In genomic region chr6:141677598-141678211, GRCh38 we compare ENCODE assay signal across 8 cellular contexts.
DNase-seq lines count a peak whose midpoint lies in the region; TF ChIP-seq lines count a peak whose summit lies in the region.

No MANE protein-coding gene starts in this region.

- no peaks in the 10 kb centered on the region for H3K4me1 Mint-ChIP-seq in nephron progenitor cell
- H3K4me1 Mint-ChIP-seq in activated naive CD8-positive, alpha-beta T cell treated with anti-CD3 and anti-CD28 coated beads for 36 hours, result no peaks in the 10 kb centered on the region

- no peaks in the 10 kb centered on the region for H3K36me3 ChIP-seq in brain microvascular endothelial cell (replicated peaks)

- no peak overlapping the region for H3K27ac ChIP-seq in brain microvascular endothelial cell

- in situ Hi-C loops in brain microvascular endothelial cell (cut with HindIII; ENCODE audit: low pct_ligation_motif_present, low sequenced_read_pairs), result no loop called here

- no peaks in the 10 kb centered on the region for H3K27me3 ChIP-seq in brain microvascular endothelial cell (replicated peaks)

- H3K9me3 Mint-ChIP-seq in nephron progenitor cell, result no peaks in the 10 kb centered on the region
- H3K9me3 Mint-ChIP-seq in activated naive CD8-positive, alpha-beta T cell treated with anti-CD3 and anti-CD28 coated beads for 36 hours, result no peaks in the 10 kb centered on the region

- H3K27ac Mint-ChIP-seq in nephron progenitor cell, result no peak overlapping the region
- H3K27ac Mint-ChIP-seq in activated naive CD8-positive, alpha-beta T cell treated with anti-CD3 and anti-CD28 coated beads for 36 hours, result no peak overlapping the region

- no peaks in the 10 kb centered on the region for H3K36me3 Mint-ChIP-seq in nephron progenitor cell (ENCODE audit: low read depth)
- H3K36me3 Mint-ChIP-seq in activated naive CD8-positive, alpha-beta T cell treated with anti-CD3 and anti-CD28 coated beads for 36 hours, result no peaks in the 10 kb centered on the region

- DNase-seq in EL, result peak; percentile 53
- DNase-seq in H4 (ENCODE audit: low spot score), result peak; percentile 11
- DNase-seq in NCI-H1694 (lab: John Stamatoyannopoulos, UW), result peak; percentile 12
- DNase-seq in brain microvascular endothelial cell, result peak; percentile 24
- DNase-seq in nephron progenitor cell, result no peak
- DNase-seq in NCI-H510A (lab: John Stamatoyannopoulos, UW), result no peak
- DNase-seq in stimulated activated naive CD4-positive, alpha-beta T cell treated with Interleukin-2 at 50 U/mL for 16 hours (lab: John Stamatoyannopoulos, UW), result no peak
- DNase-seq in activated naive CD8-positive, alpha-beta T cell treated with anti-CD3 and anti-CD28 coated beads for 36 hours, result no peak

- H3K27me3 Mint-ChIP-seq in nephron progenitor cell (ENCODE audit: low read depth, poor library complexity), result peaks cover 4% of the 10 kb centered on the region
- peaks cover 2% of the 10 kb centered on the region for H3K27me3 Mint-ChIP-seq in activated naive CD8-positive, alpha-beta T cell treated with anti-CD3 and anti-CD28 coated beads for 36 hours

- no peak overlapping the region for H3K4me3 ChIP-seq in brain microvascular endothelial cell (ENCODE audit: low read depth, low read length)

- H3K4me3 Mint-ChIP-seq in nephron progenitor cell, result no peak overlapping the region
- H3K4me3 Mint-ChIP-seq in activated naive CD8-positive, alpha-beta T cell treated with anti-CD3 and anti-CD28 coated beads for 36 hours, result no peak overlapping the region

- TF ChIP-seq CTCF in brain microvascular endothelial cell (IDR thresholded peaks at IDR 0.05; ENCODE audit: low read depth, low read length, missing control alignments) (peak; percentile 64), nephron progenitor cell (IDR thresholded peaks at IDR 0.05) (peak; percentile 77)

Comparison
In these comparisons a context has a peak if more than half of its experiments do, and no peak if none do; other contexts are left out.
1. DNase-seq: peak in EL (single experiment), H4 (single experiment), NCI-H1694 (single experiment) and brain microvascular endothelial cell (single experiment); none in nephron progenitor cell (single experiment), NCI-H510A (single experiment), stimulated activated naive CD4-positive, alpha-beta T cell treated with Interleukin-2 at 50 U/mL for 16 hours (single experiment) and activated naive CD8-positive, alpha-beta T cell treated with anti-CD3 and anti-CD28 coated beads for 36 hours (single experiment).